ENCODE assay signal across 8 cellular contexts in genomic region chr3:51975857-51976549, GRCh38. TPM values are rescaled to one million over a fixed set of nuclear protein-coding genes. Genes with fewer than 3 reads are reported as not detected.
DNase-seq lines count a peak whose midpoint lies in the region; ATAC-seq and TF ChIP-seq lines count a peak whose summit lies in the region.

No MANE protein-coding gene starts in this region.

- peaks cover 46% of the 10 kb centered on the region for H3K4me1 Mint-ChIP-seq in stimulated activated effector memory CD8-positive, alpha-beta T cell treated with anti-CD3 and anti-CD28 coated beads, Interleukin-12 subunit alpha, Interleukin-12 subunit beta, amount 100 ng/mL, for 72 hours

- H3K36me3 Mint-ChIP-seq in stimulated activated effector memory CD8-positive, alpha-beta T cell treated with anti-CD3 and anti-CD28 coated beads, Interleukin-12 subunit alpha, Interleukin-12 subunit beta, amount 100 ng/mL, for 72 hours: peaks cover 21% of the 10 kb centered on the region

- intact Hi-C loops in left lung (cut with DNase I): no loop called here

- peak overlapping the region; percentile 76 to 94 for H3K4me3 ChIP-seq in left lung

- peak; percentile 36 for DNase-seq in activated T-cell treated with anti-CD3 and anti-CD28 coated beads, Interleukin-2, amount 50 U/mL, for 1 hour
- no peak for DNase-seq in activated T-cell treated with anti-CD3 and anti-CD28 coated beads for 4 hours
- DNase-seq in RPMI8226: peak; percentile 47
- peak; percentile 79 to 87 for DNase-seq in left lung
- DNase-seq in stimulated activated effector memory CD8-positive, alpha-beta T cell treated with anti-CD3 and anti-CD28 coated beads, Interleukin-12 subunit alpha, Interleukin-12 subunit beta, amount 100 ng/mL, for 72 hours (ENCODE audit: low spot score in 2 of 2): no peak
- DNase-seq in H4 (ENCODE audit: low spot score): no peak

- H3K4me1 ChIP-seq in left lung: peaks cover 17 to 40% of the 10 kb centered on the region in 2 donors

- peak overlapping the region; percentile 82 for H3K4me3 Mint-ChIP-seq in stimulated activated effector memory CD8-positive, alpha-beta T cell treated with anti-CD3 and anti-CD28 coated beads, Interleukin-12 subunit alpha, Interleukin-12 subunit beta, amount 100 ng/mL, for 72 hours

- ATAC-seq in left lung (no peak), GM18868 (IDR thresholded peaks at IDR 0.05; ENCODE audit: unreplicated experiment) (no peak)
- no peak for ATAC-seq in stimulated activated effector memory CD8-positive, alpha-beta T cell treated with anti-CD3 and anti-CD28 coated beads, Interleukin-12 subunit alpha, Interleukin-12 subunit beta, amount 100 ng/mL, for 72 hours

- peak overlapping the region; percentile 96 for H3K27ac Mint-ChIP-seq in stimulated activated effector memory CD8-positive, alpha-beta T cell treated with anti-CD3 and anti-CD28 coated beads, Interleukin-12 subunit alpha, Interleukin-12 subunit beta, amount 100 ng/mL, for 72 hours

- H3K27me3 ChIP-seq in left lung: no peaks in the 10 kb centered on the region

- no peak for TF ChIP-seq CTCF in left lung (IDR thresholded peaks at IDR 0.05)

- H3K27ac ChIP-seq in cingulate gyrus (ENCODE audit: low read depth, low read length): peak overlapping the region; percentile 96
- peak overlapping the region in 1 of 2 donors; percentile 88 for H3K27ac ChIP-seq in left lung

- H3K36me3 ChIP-seq in left lung: no peaks in the 10 kb centered on the region

- no peaks in the 10 kb centered on the region for H3K9me3 ChIP-seq in left lung

- H3K9me3 Mint-ChIP-seq in stimulated activated effector memory CD8-positive, alpha-beta T cell treated with anti-CD3 and anti-CD28 coated beads, Interleukin-12 subunit alpha, Interleukin-12 subunit beta, amount 100 ng/mL, for 72 hours: no peaks in the 10 kb centered on the region

RNA-seq across cellular contexts. Expression of gene ABHD14A, which starts 1.1 kb away (rescaled TPM):
- total RNA-seq in left lung: 10 to 100 TPM; 14.7 to 20.7 TPM
- 8.0 and 13.9 TPM in 2 replicates for total RNA-seq in H4 (2014; rRNA removed; shearing (Covaris generic))

RNA-seq across cellular contexts. Expression of gene ABHD14B, which starts 2.2 kb away (rescaled TPM):
- total RNA-seq in left lung: 10 to 100 TPM; 32.4 to 47.0 TPM
- total RNA-seq in H4 (2014; rRNA removed; shearing (Covaris generic)): 3.2 and 12.5 TPM in 2 replicates

RNA-seq across cellular contexts. Expression of gene ACY1, which starts 7.3 kb away (rescaled TPM):
- total RNA-seq in left lung: 10 to 100 TPM; 37.0 to 41.2 TPM
- 35.6 and 41.7 TPM in 2 replicates for total RNA-seq in H4 (2014; rRNA removed; shearing (Covaris generic))

RNA-seq across cellular contexts. Expression of gene PCBP4, which starts 8.7 kb away (rescaled TPM):
- total RNA-seq in left lung: 10 to 100 TPM; 29.7 to 43.1 TPM
- total RNA-seq in H4 (2014; rRNA removed; shearing (Covaris generic)): 27.0 and 31.0 TPM in 2 replicates

RNA-seq across cellular contexts. Expression of gene RPL29, which starts 19.7 kb away (rescaled TPM):
- total RNA-seq in left lung: 100 to 1,000 TPM; 854 to 981 TPM
- 1,303 and 1,313 TPM in 2 replicates for total RNA-seq in H4 (2014; rRNA removed; shearing (Covaris generic))

Comparison
In these comparisons a context has a peak if more than half of its experiments do, and no peak if none do; other contexts are left out.
1. DNase-seq: peak in activated T-cell treated with anti-CD3 and anti-CD28 coated beads, Interleukin-2, amount 50 U/mL, for 1 hour (single experiment), RPMI8226 (single experiment) and left lung (2 of 2); none in activated T-cell treated with anti-CD3 and anti-CD28 coated beads for 4 hours (single experiment), stimulated activated effector memory CD8-positive, alpha-beta T cell treated with anti-CD3 and anti-CD28 coated beads, Interleukin-12 subunit alpha, Interleukin-12 subunit beta, amount 100 ng/mL, for 72 hours (0 of 2) and H4 (single experiment).